In genomic region chr19:28388988-28389387, GRCh38 we compare ENCODE assay signal across 26 cellular contexts.
"Had no signal": no experiment of that assay in that cellular context is flagged by ENCODE, and none has a peak within 500 bp of the region (broad histone marks: within the 10 kb centered on the region; RNA-seq: fewer than 3 reads in every experiment).

No MANE protein-coding gene starts in this region.

- H3K4me3 Mint-ChIP-seq: activated CD4-positive, alpha-beta memory T cell treated with anti-CD3 and anti-CD28 coated beads for 36 hours; activated naive CD8-positive, alpha-beta T cell treated with anti-CD3 and anti-CD28 coated beads for 36 hours; activated T-cell treated with anti-CD3 and anti-CD28 coated beads, Interleukin-2, amount 50 U/mL, for 4 hours; mesothelial cell of epicardium; naive B cell; nephron progenitor cell; stimulated activated effector memory CD8-positive, alpha-beta T cell treated with anti-CD3 and anti-CD28 coated beads, Interleukin-12 subunit alpha, Interleukin-12 subunit beta, amount 100 ng/mL, for 72 hours; stimulated activated naive CD8-positive, alpha-beta T cell treated with anti-CD3 and anti-CD28 coated beads, Interleukin-15, Interleukin-2, amounts not matched to agents 100 ng/mL and 50 ng/mL, for 24 hours had no signal

- H3K27ac Mint-ChIP-seq: activated CD4-positive, alpha-beta memory T cell treated with anti-CD3 and anti-CD28 coated beads for 36 hours; activated naive CD8-positive, alpha-beta T cell treated with anti-CD3 and anti-CD28 coated beads for 36 hours; activated T-helper 2 cell treated with anti-CD3 and anti-CD28 coated beads, Interferon-gamma antibody, Interleukin-2, Interleukin-4, amounts not matched to agents 10 μg/mL and 5 μg/mL and 100 μg/mL, durations not matched to agents 14 hours and 24 hours and 36 hours; mesothelial cell of epicardium; naive B cell; nephron progenitor cell; progenitor cell of endocrine pancreas; stimulated activated effector memory CD8-positive, alpha-beta T cell treated with anti-CD3 and anti-CD28 coated beads, Interleukin-12 subunit alpha, Interleukin-12 subunit beta, amount 100 ng/mL, for 72 hours; stimulated activated naive CD8-positive, alpha-beta T cell treated with anti-CD3 and anti-CD28 coated beads, Interleukin-15, Interleukin-2, amounts not matched to agents 100 ng/mL and 50 ng/mL, for 24 hours had no signal

- H3K9me3 Mint-ChIP-seq: mesothelial cell of epicardium had no signal

- H3K36me3 Mint-ChIP-seq: activated CD4-positive, alpha-beta memory T cell treated with anti-CD3 and anti-CD28 coated beads for 36 hours; activated naive CD8-positive, alpha-beta T cell treated with anti-CD3 and anti-CD28 coated beads for 36 hours; mesothelial cell of epicardium; naive B cell; stimulated activated effector memory CD8-positive, alpha-beta T cell treated with anti-CD3 and anti-CD28 coated beads, Interleukin-12 subunit alpha, Interleukin-12 subunit beta, amount 100 ng/mL, for 72 hours had no signal

- DNase-seq: activated CD4-positive, alpha-beta memory T cell treated with anti-CD3 and anti-CD28 coated beads for 36 hours; activated CD4-positive, CD25-positive, alpha-beta regulatory T cell treated with anti-CD3 and anti-CD28 coated beads, Interleukin-2, amount 50 U/mL, for 72 hours; activated naive CD4-positive, alpha-beta T cell; activated naive CD8-positive, alpha-beta T cell treated with anti-CD3 and anti-CD28 coated beads for 36 hours; activated T-cell treated with anti-CD3 and anti-CD28 coated beads, Interleukin-2, amount 50 U/mL, for 4 hours; adrenal gland; aorta; body of pancreas; dermis blood vessel endothelial cell; effector CD4-positive, alpha-beta T cell; esophagus squamous epithelium; foreskin melanocyte; heart right ventricle; naive B cell; nephron progenitor cell; ovary; right lobe of liver; small intestine; stimulated activated CD4-positive, alpha-beta T cell treated with anti-CD3 and anti-CD28 coated beads, Interleukin-4, amount 100 ng/mL, for 24 hours; T-helper 2 cell; trophoblast cell had no signal

- H3K4me1 Mint-ChIP-seq: activated naive CD8-positive, alpha-beta T cell treated with anti-CD3 and anti-CD28 coated beads for 36 hours; mesothelial cell of epicardium had no signal

- ATAC-seq: activated T-cell treated with anti-CD3 and anti-CD28 coated beads, Interleukin-2, amount 50 U/mL, for 4 hours; body of pancreas; heart right ventricle; right lobe of liver; stimulated activated effector memory CD8-positive, alpha-beta T cell treated with anti-CD3 and anti-CD28 coated beads, Interleukin-12 subunit alpha, Interleukin-12 subunit beta, amount 100 ng/mL, for 72 hours had no signal

- H3K27me3 Mint-ChIP-seq: activated CD4-positive, alpha-beta memory T cell treated with anti-CD3 and anti-CD28 coated beads for 36 hours; activated naive CD8-positive, alpha-beta T cell treated with anti-CD3 and anti-CD28 coated beads for 36 hours; naive B cell; stimulated activated naive CD8-positive, alpha-beta T cell treated with anti-CD3 and anti-CD28 coated beads, Interleukin-15, Interleukin-2, amounts not matched to agents 100 ng/mL and 50 ng/mL, for 24 hours had no signal
